ENCODE assay signal across 39 cellular contexts in the genomic region with DNA sequence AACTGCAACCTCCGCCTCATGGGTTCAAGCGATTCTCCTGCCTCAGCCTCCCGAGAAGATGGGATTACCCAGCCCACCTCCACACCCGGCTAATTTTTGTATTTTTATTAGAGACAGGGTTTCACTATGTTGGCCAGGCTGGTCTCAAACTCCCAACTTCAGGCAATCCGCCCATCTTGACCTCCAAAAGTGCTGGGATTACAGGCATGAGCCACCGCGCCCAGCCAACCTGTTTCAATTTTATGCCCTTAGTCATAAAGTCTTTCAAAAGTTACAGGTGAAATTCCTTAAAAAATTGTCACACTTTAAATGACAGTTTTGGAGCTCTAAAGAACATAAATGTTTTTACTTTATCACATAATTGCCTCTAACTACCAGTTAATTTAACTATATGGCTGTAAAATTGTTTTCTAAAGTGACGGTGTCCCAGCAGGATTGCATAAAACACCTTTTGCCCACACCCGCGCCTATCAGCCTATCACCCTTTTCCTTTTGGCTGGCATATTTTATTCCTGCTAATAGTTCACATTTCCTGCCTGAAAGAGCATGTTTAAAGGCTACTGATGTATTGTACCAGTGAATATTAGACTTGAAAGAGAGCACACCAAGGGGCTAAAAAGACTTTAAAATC.
"Had no signal": no experiment of that assay in that cellular context is flagged by ENCODE, and none has a peak within 500 bp of the region (broad histone marks: within the 10 kb centered on the region; RNA-seq: fewer than 3 reads in every experiment).

No MANE protein-coding gene starts in this region.

- H3K27ac ChIP-seq: adrenal gland, breast epithelium, cardiac muscle cell, coronary artery, epithelial cell of prostate, esophagus squamous epithelium, gastroesophageal sphincter, WERI-Rb-1 had no signal

- H3K27me3 Mint-ChIP-seq: activated B cell treated with CpG ODN at 0.5 μM for 24 hours; activated CD4-positive, alpha-beta memory T cell treated with anti-CD3 and anti-CD28 coated beads for 36 hours; activated CD8-positive, alpha-beta memory T cell treated with anti-CD3 and anti-CD28 coated beads, Interleukin-2, amount 10 ng/mL, durations not matched to agents 7 days and 5 days; activated naive CD4-positive, alpha-beta T cell treated with anti-CD3 and anti-CD28 coated beads, Interleukin-2, amount 50 U/mL, for 24 hours; activated naive CD8-positive, alpha-beta T cell treated with anti-CD3 and anti-CD28 coated beads for 36 hours; brain; effector memory CD8-positive, alpha-beta T cell; T-helper 17 cell had no signal

- DNase-seq: activated B cell treated with CpG ODN at 0.5 μM for 24 hours; activated CD4-positive, alpha-beta memory T cell treated with anti-CD3 and anti-CD28 coated beads for 36 hours; activated CD4-positive, alpha-beta T cell treated with anti-CD3 and anti-CD28 coated beads for 48 hours; activated CD4-positive, alpha-beta T cell treated with anti-CD3 and anti-CD28 coated beads, Interleukin-2, amount 50 U/mL, for 1 hour; activated CD8-positive, alpha-beta memory T cell treated with anti-CD3 and anti-CD28 coated beads, Interleukin-2, amount 10 ng/mL, durations not matched to agents 7 days and 5 days; activated CD8-positive, alpha-beta memory T cell treated with anti-CD3 and anti-CD28 coated beads, Interleukin-2, amount 50 U/mL, for 4 hours; activated CD8-positive, alpha-beta T cell treated with anti-CD3 and anti-CD28 coated beads, Interleukin-2, amount 10 ng/mL, durations not matched to agents 7 days and 5 days; activated effector memory CD4-positive, alpha-beta T cell treated with anti-CD3 and anti-CD28 coated beads, Interleukin-2, amount 50 U/mL, for 16 hours; activated naive CD4-positive, alpha-beta T cell treated with anti-CD3 and anti-CD28 coated beads for 36 hours; activated naive CD8-positive, alpha-beta T cell treated with anti-CD3 and anti-CD28 coated beads for 36 hours; activated naive CD8-positive, alpha-beta T cell treated with anti-CD3 and anti-CD28 coated beads, Interleukin-2, amount 50 U/mL, for 24 hours; activated T-cell treated with anti-CD3 and anti-CD28 coated beads, Interleukin-2, amount 50 U/mL, for 1 hour; activated T-cell treated with anti-CD3 and anti-CD28 coated beads, Interleukin-2, amount 50 U/mL, for 48 hours; adrenal gland; amygdala; aorta; central memory CD4-positive, alpha-beta T cell; cerebellar nuclear complex; effector CD4-positive, alpha-beta T cell; effector memory CD8-positive, alpha-beta T cell; esophagus squamous epithelium; foreskin melanocyte; head of caudate nucleus; T-helper 1 cell; T-helper 17 cell; T1000; WERI-Rb-1 had no signal

- H3K4me1 Mint-ChIP-seq: activated B cell treated with CpG ODN at 0.5 μM for 24 hours; activated CD8-positive, alpha-beta memory T cell treated with anti-CD3 and anti-CD28 coated beads, Interleukin-2, amount 10 ng/mL, durations not matched to agents 7 days and 5 days; activated naive CD4-positive, alpha-beta T cell treated with anti-CD3 and anti-CD28 coated beads, Interleukin-2, amount 50 U/mL, for 24 hours; activated naive CD8-positive, alpha-beta T cell treated with anti-CD3 and anti-CD28 coated beads for 36 hours; activated naive CD8-positive, alpha-beta T cell treated with anti-CD3 and anti-CD28 coated beads, Interleukin-2, amount 50 U/mL, for 24 hours; T-helper 17 cell had no signal

- H3K36me3 ChIP-seq: adrenal gland, breast epithelium, cardiac muscle cell, esophagus squamous epithelium, gastroesophageal sphincter, WERI-Rb-1 had no signal

- H3K27ac Mint-ChIP-seq: activated B cell treated with CpG ODN at 0.5 μM for 24 hours; activated CD4-positive, alpha-beta memory T cell treated with anti-CD3 and anti-CD28 coated beads for 36 hours; activated CD8-positive, alpha-beta memory T cell treated with anti-CD3 and anti-CD28 coated beads, Interleukin-2, amount 10 ng/mL, durations not matched to agents 7 days and 5 days; activated CD8-positive, alpha-beta T cell treated with anti-CD3 and anti-CD28 coated beads, Interleukin-2, amount 10 ng/mL, durations not matched to agents 7 days and 5 days; activated naive CD4-positive, alpha-beta T cell treated with anti-CD3 and anti-CD28 coated beads for 36 hours; activated naive CD4-positive, alpha-beta T cell treated with anti-CD3 and anti-CD28 coated beads, Interleukin-2, amount 50 U/mL, for 24 hours; activated naive CD8-positive, alpha-beta T cell treated with anti-CD3 and anti-CD28 coated beads for 36 hours; activated naive CD8-positive, alpha-beta T cell treated with anti-CD3 and anti-CD28 coated beads, Interleukin-2, amount 50 U/mL, for 24 hours; activated T-helper 1 cell treated with anti-CD3 and anti-CD28 coated beads, Interleukin-12 subunit alpha, Interleukin-12 subunit beta, Interleukin-2, Interleukin-4 antibody, amounts not matched to agents 30 ng/mL and 10 ng/mL and 1 ng/mL, durations not matched to agents 14 hours and 24 hours and 36 hours; activated T-helper 2 cell treated with anti-CD3 and anti-CD28 coated beads, Interferon-gamma antibody, Interleukin-2, Interleukin-4, amounts not matched to agents 10 μg/mL and 5 μg/mL and 100 μg/mL, durations not matched to agents 14 hours and 24 hours and 36 hours; brain; dendritic cell treated with granulocyte-macrophage colony-stimulating factor and Interleukin-4, amounts not matched to agents 40 ng/mL and 50 ng/mL, for 4 days; effector memory CD8-positive, alpha-beta T cell; T-helper 17 cell; T-helper 2 cell treated with Interferon-gamma antibody and Interleukin-4, amounts not matched to agents 5 μg/mL and 100 μg/mL, for 36 hours had no signal

- H3K4me3 Mint-ChIP-seq: activated B cell treated with CpG ODN at 0.5 μM for 24 hours; activated CD4-positive, alpha-beta memory T cell treated with anti-CD3 and anti-CD28 coated beads for 36 hours; activated CD8-positive, alpha-beta memory T cell treated with anti-CD3 and anti-CD28 coated beads, Interleukin-2, amount 10 ng/mL, durations not matched to agents 7 days and 5 days; activated CD8-positive, alpha-beta T cell treated with anti-CD3 and anti-CD28 coated beads, Interleukin-2, amount 10 ng/mL, durations not matched to agents 7 days and 5 days; activated naive CD4-positive, alpha-beta T cell treated with anti-CD3 and anti-CD28 coated beads for 36 hours; activated naive CD4-positive, alpha-beta T cell treated with anti-CD3 and anti-CD28 coated beads, Interleukin-2, amount 50 U/mL, for 24 hours; activated naive CD8-positive, alpha-beta T cell treated with anti-CD3 and anti-CD28 coated beads for 36 hours; activated naive CD8-positive, alpha-beta T cell treated with anti-CD3 and anti-CD28 coated beads, Interleukin-2, amount 50 U/mL, for 24 hours; activated T-helper 1 cell treated with anti-CD3 and anti-CD28 coated beads, Interleukin-12 subunit alpha, Interleukin-12 subunit beta, Interleukin-2, Interleukin-4 antibody, amounts not matched to agents 30 ng/mL and 10 ng/mL and 1 ng/mL, durations not matched to agents 14 hours and 24 hours and 36 hours; brain; dendritic cell treated with granulocyte-macrophage colony-stimulating factor and Interleukin-4, amounts not matched to agents 40 ng/mL and 50 ng/mL, for 4 days; effector memory CD8-positive, alpha-beta T cell; T-helper 17 cell; T-helper 2 cell treated with Interferon-gamma antibody and Interleukin-4, amounts not matched to agents 5 μg/mL and 100 μg/mL, for 36 hours had no signal

- H3K4me1 ChIP-seq: adrenal gland, breast epithelium, esophagus squamous epithelium, gastroesophageal sphincter had no signal

- H3K9me3 ChIP-seq: adrenal gland, breast epithelium, esophagus squamous epithelium, gastroesophageal sphincter had no signal

- H3K27me3 ChIP-seq: adrenal gland, breast epithelium, cardiac muscle cell, esophagus squamous epithelium, gastroesophageal sphincter had no signal

- ATAC-seq: activated CD4-positive, CD25-positive, alpha-beta regulatory T cell treated with anti-CD3 and anti-CD28 coated beads, Interleukin-2, amount 50 U/mL, for 24 hours; activated CD8-positive, alpha-beta memory T cell treated with anti-CD3 and anti-CD28 coated beads, Interleukin-2, amount 10 ng/mL, durations not matched to agents 7 days and 5 days; activated CD8-positive, alpha-beta T cell treated with anti-CD3 and anti-CD28 coated beads, Interleukin-2, amount 10 ng/mL, durations not matched to agents 7 days and 5 days; activated naive CD8-positive, alpha-beta T cell treated with anti-CD3 and anti-CD28 coated beads, Interleukin-2, amount 50 U/mL, for 24 hours; effector memory CD8-positive, alpha-beta T cell; gastroesophageal sphincter; T-helper 17 cell had no signal

- H3K4me3 ChIP-seq: adrenal gland, breast epithelium, cardiac muscle cell, coronary artery, esophagus squamous epithelium, gastroesophageal sphincter had no signal

- H3K36me3 Mint-ChIP-seq: activated CD4-positive, alpha-beta memory T cell treated with anti-CD3 and anti-CD28 coated beads for 36 hours; activated CD8-positive, alpha-beta memory T cell treated with anti-CD3 and anti-CD28 coated beads, Interleukin-2, amount 10 ng/mL, durations not matched to agents 7 days and 5 days; activated naive CD4-positive, alpha-beta T cell treated with anti-CD3 and anti-CD28 coated beads, Interleukin-2, amount 50 U/mL, for 24 hours; activated naive CD8-positive, alpha-beta T cell treated with anti-CD3 and anti-CD28 coated beads for 36 hours; brain had no signal

- H3K9me3 Mint-ChIP-seq: activated B cell treated with CpG ODN at 0.5 μM for 24 hours; activated naive CD4-positive, alpha-beta T cell treated with anti-CD3 and anti-CD28 coated beads for 36 hours; activated naive CD8-positive, alpha-beta T cell treated with anti-CD3 and anti-CD28 coated beads for 36 hours; activated T-helper 1 cell treated with anti-CD3 and anti-CD28 coated beads, Interleukin-12 subunit alpha, Interleukin-12 subunit beta, Interleukin-2, Interleukin-4 antibody, amounts not matched to agents 30 ng/mL and 10 ng/mL and 1 ng/mL, durations not matched to agents 14 hours and 24 hours and 36 hours; brain; dendritic cell treated with granulocyte-macrophage colony-stimulating factor and Interleukin-4, amounts not matched to agents 40 ng/mL and 50 ng/mL, for 4 days; effector memory CD8-positive, alpha-beta T cell had no signal
